ENCODE assay signal across 26 cellular contexts in the genomic region with DNA sequence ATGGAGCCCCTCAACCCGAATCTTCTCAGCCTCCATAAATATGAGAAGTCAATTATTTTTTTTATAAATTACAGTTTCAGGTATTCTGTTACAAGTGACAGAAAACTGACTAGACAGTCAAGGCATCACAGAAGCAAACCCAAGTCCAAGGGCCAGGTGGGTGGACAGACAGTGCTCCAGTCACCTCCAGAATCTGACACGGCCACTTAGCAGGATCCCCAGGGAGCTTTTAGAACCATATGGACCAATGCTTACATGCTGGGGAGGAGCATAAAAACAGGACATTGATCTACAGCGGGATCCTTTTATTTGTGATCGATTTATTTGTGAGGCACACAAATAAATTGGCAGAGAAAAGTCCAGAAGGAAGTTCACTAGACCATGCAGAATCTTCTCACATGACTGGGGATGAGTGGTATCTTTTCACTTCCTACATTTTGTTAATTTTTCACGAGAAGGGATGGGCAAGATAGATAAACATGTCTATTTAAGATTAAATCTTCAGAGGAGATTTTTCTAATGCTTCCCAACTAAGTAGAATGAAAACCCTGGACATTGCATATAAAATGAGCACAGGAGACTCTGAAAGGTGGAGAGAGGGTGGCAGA. TPM values are rescaled to one million over a fixed set of nuclear protein-coding genes. Genes with fewer than 3 reads are reported as not detected.
A peak's percentile ranks its signal among the peaks of the same experiment; 100 is the strongest.
DNase-seq lines count a peak whose midpoint lies in the region; ATAC-seq and TF ChIP-seq lines count a peak whose summit lies in the region.
"Had no signal": no experiment of that assay in that cellular context is flagged by ENCODE, and none has a peak within 500 bp of the region (broad histone marks: within the 10 kb centered on the region; RNA-seq: fewer than 3 reads in every experiment).

No MANE protein-coding gene starts in this region.

- peak overlapping the region; percentile 60 to 87 (median 73) for H3K4me2 ChIP-seq in BLaER1 treated with 17β-estradiol and CSF1 and Interleukin-3, amounts not matched to agents 10 nM and 100 nM
- H3K4me2 ChIP-seq: neural progenitor cell had no signal

- no peaks in the 10 kb centered on the region for H3K9me3 Mint-ChIP-seq in memory B cell
- H3K9me3 Mint-ChIP-seq: activated CD4-positive, alpha-beta T cell treated with anti-CD3 and anti-CD28 coated beads, Interleukin-2, amount 10 ng/mL, durations not matched to agents 24 days and 14 days; CD4-positive, alpha-beta T cell; mesothelial cell of epicardium; neural progenitor cell had no signal

- DNase-seq in memory B cell (ENCODE audit: low spot score in 2 of 2) (no peak), epidermal melanocyte (ENCODE audit: insufficient read length, low spot score) (no peak), suprapubic skin (ENCODE audit: low spot score in 2 of 2) (no peak), omental fat pad (ENCODE audit: low spot score) (no peak), dedifferentiated amniotic fluid mesenchymal stem cell (ENCODE audit: extremely low spot score) (no peak)
- DNase-seq: activated CD4-positive, alpha-beta T cell treated with anti-CD3 and anti-CD28 coated beads, Interleukin-2, amount 10 ng/mL, durations not matched to agents 24 days and 14 days; activated CD8-positive, alpha-beta memory T cell treated with anti-CD3 and anti-CD28 coated beads, Interleukin-2, amount 50 U/mL, for 48 hours; activated gamma-delta T cell treated with Interleukin-2 at 50 U/mL for 16 hours; amniotic stem cell; CD4-positive, alpha-beta T cell; DMS53; erythroblast; gastrocnemius medialis; left cardiac atrium; NCI-H2081; NCI-H524 treated with DMSO at 0.1 percent for 48 hours; stimulated activated CD4-positive, alpha-beta T cell treated with anti-CD3 and anti-CD28 coated beads, Interleukin-4, amount 100 ng/mL, for 4 hours; substantia nigra; SW 1271 had no signal

- H3K36me3 ChIP-seq in BLaER1 treated with 17β-estradiol and CSF1 and Interleukin-3, amounts not matched to agents 10 nM and 100 nM, result peaks cover 28 to 90% (median 68%) of the 10 kb centered on the region in 11 experiments
- peaks cover 37% of the 10 kb centered on the region for H3K36me3 ChIP-seq in suprapubic skin

- H3K27me3 ChIP-seq in BLaER1 treated with 17β-estradiol and CSF1 and Interleukin-3, amounts not matched to agents 10 nM and 100 nM, result no peaks in the 10 kb centered on the region
- H3K27me3 ChIP-seq in suprapubic skin, result no peaks in the 10 kb centered on the region
- H3K27me3 ChIP-seq: cardiac muscle cell, gastrocnemius medialis, neural progenitor cell had no signal

- peak overlapping the region; percentile 40 for H3K27ac Mint-ChIP-seq in memory B cell
- H3K27ac Mint-ChIP-seq: activated CD4-positive, alpha-beta T cell treated with anti-CD3 and anti-CD28 coated beads, Interleukin-2, amount 10 ng/mL, durations not matched to agents 24 days and 14 days; CD4-positive, alpha-beta T cell; mesothelial cell of epicardium; neural progenitor cell had no signal

- H3K9me3 ChIP-seq in BLaER1 treated with 17β-estradiol and CSF1 and Interleukin-3, amounts not matched to agents 10 nM and 100 nM (replicated peaks in 1 of 11), result no peaks in the 10 kb centered on the region
- H3K9me3 ChIP-seq in suprapubic skin, result no peaks in the 10 kb centered on the region
- H3K9me3 ChIP-seq: gastrocnemius medialis had no signal

- H3K4me1 ChIP-seq in BLaER1 treated with 17β-estradiol and CSF1 and Interleukin-3, amounts not matched to agents 10 nM and 100 nM, result peaks cover 31 to 44% (median 35%) of the 10 kb centered on the region in 10 experiments
- H3K4me1 ChIP-seq in suprapubic skin, result no peaks in the 10 kb centered on the region
- H3K4me1 ChIP-seq: gastrocnemius medialis, neural progenitor cell had no signal

- H3K4me1 Mint-ChIP-seq in memory B cell, result peaks cover 20% of the 10 kb centered on the region
- H3K4me1 Mint-ChIP-seq: mesothelial cell of epicardium, neural progenitor cell had no signal

- no peak overlapping the region for H3K4me3 Mint-ChIP-seq in memory B cell
- H3K4me3 Mint-ChIP-seq: activated CD4-positive, alpha-beta T cell treated with anti-CD3 and anti-CD28 coated beads, Interleukin-2, amount 10 ng/mL, durations not matched to agents 24 days and 14 days; CD4-positive, alpha-beta T cell; mesothelial cell of epicardium; neural progenitor cell had no signal

- H4K20me1 ChIP-seq in BLaER1 treated with 17β-estradiol and CSF1 and Interleukin-3, amounts not matched to agents 10 nM and 100 nM, result 0 out of 22 replicates have a peak, but pooled peaks cover 0 to under 1% (median 0%) of the 10 kb centered on the region in 11 experiments

- WGBS in suprapubic skin, result 87% methylated on average over 5 of the region's 5 CpGs

- H3K36me3 Mint-ChIP-seq in memory B cell, result peaks cover 31% of the 10 kb centered on the region

- H3K27me3 Mint-ChIP-seq in memory B cell, result no peaks in the 10 kb centered on the region
- H3K27me3 Mint-ChIP-seq: activated CD4-positive, alpha-beta T cell treated with anti-CD3 and anti-CD28 coated beads, Interleukin-2, amount 10 ng/mL, durations not matched to agents 24 days and 14 days; CD4-positive, alpha-beta T cell had no signal

- TF ChIP-seq EP300 in suprapubic skin (IDR thresholded peaks at IDR 0.05), result no peak

- peak overlapping the region in 9 of 11 experiments; percentile 28 to 78 (median 50); a peak in 15 of 22 replicates for H3K27ac ChIP-seq in BLaER1 treated with 17β-estradiol and CSF1 and Interleukin-3, amounts not matched to agents 10 nM and 100 nM
- H3K27ac ChIP-seq in suprapubic skin, result no peak overlapping the region
- H3K27ac ChIP-seq: cardiac muscle cell, gastrocnemius medialis, neural progenitor cell had no signal

- TF ChIP-seq CTCF in suprapubic skin (IDR thresholded peaks at IDR 0.05) (no peak), omental fat pad (IDR thresholded peaks at IDR 0.05) (no peak)

- H3K9ac ChIP-seq in BLaER1 treated with 17β-estradiol and CSF1 and Interleukin-3, amounts not matched to agents 10 nM and 100 nM, result peak overlapping the region in 5 of 11 experiments; percentile 16 to 50 (median 43); a peak in 6 of 22 replicates
- H3K9ac ChIP-seq: neural progenitor cell had no signal

- no peak for TF ChIP-seq POLR2A in suprapubic skin (IDR thresholded peaks at IDR 0.05)

- no peak overlapping the region for H3K4me3 ChIP-seq in BLaER1 treated with 17β-estradiol and CSF1 and Interleukin-3, amounts not matched to agents 10 nM and 100 nM
- H3K4me3 ChIP-seq in suprapubic skin, result no peak overlapping the region
- H3K4me3 ChIP-seq: cardiac muscle cell, gastrocnemius medialis, K562, neural progenitor cell had no signal

- peak; percentile 42 for ATAC-seq in GM18909 (IDR thresholded peaks at IDR 0.05; ENCODE audit: poor library complexity, unreplicated experiment)
- peak; percentile 41 for ATAC-seq in HG03432 (IDR thresholded peaks at IDR 0.05; ENCODE audit: unreplicated experiment)
- ATAC-seq in memory B cell (ENCODE audit: low read depth), result no peak
- ATAC-seq in omental fat pad (ENCODE audit: low FRiP score), result no peak
- ATAC-seq: gastrocnemius medialis, K562, left cardiac atrium had no signal

RNA-seq across cellular contexts. Expression of gene ZNF496, which starts 15.0 kb away (rescaled TPM):
- 10 to 100 TPM; 17.5 to 45.7 (median 21.2) TPM for total RNA-seq in suprapubic skin
- 10 to 100 TPM; 18.8 to 31.5 (median 26.6) TPM for total RNA-seq in omental fat pad

Comparison
In these comparisons a context has a peak if more than half of its experiments do, and no peak if none do; other contexts are left out.
1. ATAC-seq: peak in GM18909 (single experiment) and HG03432 (single experiment); none in memory B cell (single experiment) and omental fat pad (single experiment).